8 cellular contexts compared by ENCODE assay signal in the genomic region with DNA sequence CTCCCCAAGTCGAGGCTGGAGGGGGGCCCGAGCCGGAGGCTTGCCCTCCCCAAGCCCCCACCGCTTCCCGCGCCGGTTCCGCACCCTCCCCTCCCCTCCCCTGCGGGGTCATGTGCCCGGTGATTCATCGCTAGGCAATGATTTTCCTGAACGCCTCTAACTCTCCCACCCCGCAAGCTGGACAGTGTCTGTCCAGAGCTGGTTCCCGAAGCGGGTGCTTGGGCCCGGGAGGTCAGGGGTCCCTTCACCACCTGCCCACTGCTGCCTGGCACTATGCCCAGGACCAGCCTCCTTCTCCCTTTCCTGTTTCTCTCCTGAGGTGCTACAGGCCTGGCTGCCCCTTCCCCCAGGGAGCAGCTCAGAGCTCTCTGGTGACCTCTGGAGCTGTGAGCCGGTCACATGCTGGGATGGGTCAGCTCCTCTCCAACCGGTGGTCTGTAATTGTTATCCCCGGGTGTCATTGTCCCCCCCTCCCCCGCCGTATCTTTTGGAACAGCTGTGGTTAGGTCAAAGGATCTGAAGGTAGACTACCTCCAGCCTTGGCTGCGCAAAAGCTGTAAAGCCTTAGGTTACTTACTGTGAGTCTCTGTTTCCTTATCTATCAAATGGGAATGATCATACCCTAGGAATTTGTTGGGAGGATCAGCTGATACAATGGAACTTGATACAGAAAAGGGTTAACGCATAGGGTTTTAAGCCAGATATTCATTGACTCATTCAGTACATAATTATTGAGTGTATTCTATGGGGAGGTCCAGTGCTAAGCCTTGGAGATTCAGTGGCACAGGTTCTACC. TPM values are rescaled to one million over a fixed set of nuclear protein-coding genes. Genes with fewer than 3 reads are reported as not detected.
DNase-seq lines count a peak whose midpoint lies in the region; ATAC-seq and TF ChIP-seq lines count a peak whose summit lies in the region.

No MANE protein-coding gene starts in this region.

- H3K9me2 ChIP-seq in HCT116 (ENCODE audit: insufficient read depth) = no peaks in the 10 kb centered on the region

- no peak for TF ChIP-seq RAD21 in HCT116 (IDR thresholded peaks at IDR 0.05; ENCODE audit: low read depth)

- H3K9me3 ChIP-seq in CD4-positive, alpha-beta T cell (ENCODE audit: control insufficient read depth, low read length) = no peaks in the 10 kb centered on the region
- no peaks in the 10 kb centered on the region for H3K9me3 ChIP-seq in HCT116 (ENCODE audit: control insufficient read depth in 1 of 2, insufficient read depth in 1 of 2, low read depth in 1 of 2, low read length in 2 of 2)

- peak overlapping the region; percentile 96 for H3K4me2 ChIP-seq in HCT116 (ENCODE audit: low read length)

- intact Hi-C loops in CD4-positive, alpha-beta T cell (cut with DNase I, micrococcal nuclease) = loop anchor here (2.0 to 5.0 kb wide), 4 partner anchors 55 to 209 kb away; partner anchors contain the start of gene MRPL16 (in 1 of the 2)
- intact Hi-C loops in HCT116 (cut with micrococcal nuclease) = loop anchor here (1.0 to 10.0 kb wide), 4 partner anchors 20 to 379 kb away; no protein-coding TSS in a partner anchor

- no peak for TF ChIP-seq CTCF in CD4-positive, alpha-beta T cell (IDR thresholded peaks at IDR 0.05)
- TF ChIP-seq CTCF in HCT116 (IDR thresholded peaks at IDR 0.05 in 2 of 3, conservative IDR thresholded peaks at IDR 0.05 in 1 of 3; ENCODE audit: borderline replicate concordance in 1 of 3, insufficient read depth in 1 of 3, low read depth in 2 of 3, low read length in 2 of 3) = no peak

- no peaks in the 10 kb centered on the region for H3K36me3 ChIP-seq in HCT116 (ENCODE audit: control insufficient read depth in 1 of 2, insufficient read depth in 2 of 2, low read length in 2 of 2)

- peak overlapping the region; percentile 90 for H3K4me3 Mint-ChIP-seq in CD4-positive, alpha-beta T cell
- peak overlapping the region; percentile 83 for H3K4me3 Mint-ChIP-seq in activated T-cell treated with anti-CD3 and anti-CD28 coated beads, Interleukin-2, amount 50 U/mL, for 4 hours
- H3K4me3 Mint-ChIP-seq in stimulated activated memory B cell treated with anti-CD40 and anti-IgM and Interleukin-4, amounts not matched to agents 10 μg/mL and 1 μg/mL and 100 μg/mL, for 72 hours = peak overlapping the region; percentile 79

- no TSS peak for BruUV-seq in HCT116 (replicated peaks; lab: Mats Ljungman, UMichigan)

- H3K27me3 ChIP-seq in CD4-positive, alpha-beta T cell (ENCODE audit: control insufficient read depth, insufficient read depth, low read length) = peaks cover 4% of the 10 kb centered on the region
- no peaks in the 10 kb centered on the region for H3K27me3 ChIP-seq in HCT116 (ENCODE audit: insufficient read depth, low read length)

- peaks cover 9 to 30% of the 10 kb centered on the region in 2 experiments for H3K4me1 ChIP-seq in HCT116 (ENCODE audit: control insufficient read depth in 1 of 2, insufficient read depth in 2 of 2, low read length in 2 of 2)

- DNase-seq in CD4-positive, alpha-beta T cell = peak; percentile 9 to 61 (median 42)
- DNase-seq in HCT116 (ENCODE audit: low read depth, low spot score) = peak; percentile 27
- DNase-seq in NCI-H69 (lab: John Stamatoyannopoulos, UW) = peak; percentile 84
- DNase-seq in activated T-cell treated with anti-CD3 and anti-CD28 coated beads, Interleukin-2, amount 50 U/mL, for 4 hours = peak; percentile 44
- peak; percentile 20 for DNase-seq in epithelial cell of prostate (ENCODE audit: low read depth, low spot score)
- DNase-seq in mesenteric fat pad (ENCODE audit: low spot score) = peak; percentile 95
- DNase-seq in NCI-H2107 (lab: John Stamatoyannopoulos, UW) = no peak

- POLR2A ChIA-PET in CD4-positive, alpha-beta T cell (lab: Charles Lee) = interaction anchor here (0.7 to 3.2 kb wide), 10 partner anchors 11 to 197 kb away, joined by 3 to 21 read pairs (median 6); partner anchors contain the start of genes MRPL16, OSBP and PATL1
- POLR2A ChIA-PET in HCT116 (lab: Charles Lee) = interaction anchor here (0.9 to 3.6 kb wide), 6 partner anchors 16 to 209 kb away, joined by 3 to 15 read pairs (median 4); partner anchors contain the start of genes OSBP and PATL1

- H3K9ac ChIP-seq in HCT116 (ENCODE audit: low read length) = peak overlapping the region; percentile 69

- CTCF ChIA-PET in CD4-positive, alpha-beta T cell (lab: Charles Lee) = interaction anchor here (0.6 to 4.1 kb wide), 3 partner anchors 45 to 1976 kb away, joined by 5 to 50 read pairs (median 37); partner anchors contain the start of gene MRPL16
- CTCF ChIA-PET in HCT116 (lab: Charles Lee) = interaction anchor here (0.9 to 4.1 kb wide), 6 partner anchors 15 to 55 kb away, joined by 3 to 40 read pairs (median 4); partner anchors contain the start of gene MRPL16

- H2AFZ ChIP-seq in HCT116 (ENCODE audit: low read depth, low read length, poor library complexity, severe bottlenecking) = no peak overlapping the region

- H3K36me3 Mint-ChIP-seq in CD4-positive, alpha-beta T cell (ENCODE audit: low read depth) = peaks cover 3% of the 10 kb centered on the region
- no peaks in the 10 kb centered on the region for H3K36me3 Mint-ChIP-seq in activated T-cell treated with anti-CD3 and anti-CD28 coated beads, Interleukin-2, amount 50 U/mL, for 4 hours (ENCODE audit: insufficient read depth)
- no peaks in the 10 kb centered on the region for H3K36me3 Mint-ChIP-seq in stimulated activated memory B cell treated with anti-CD40 and anti-IgM and Interleukin-4, amounts not matched to agents 10 μg/mL and 1 μg/mL and 100 μg/mL, for 72 hours

- no peaks in the 10 kb centered on the region for H3K9me3 Mint-ChIP-seq in CD4-positive, alpha-beta T cell
- no peaks in the 10 kb centered on the region for H3K9me3 Mint-ChIP-seq in activated T-cell treated with anti-CD3 and anti-CD28 coated beads, Interleukin-2, amount 50 U/mL, for 4 hours
- H3K9me3 Mint-ChIP-seq in stimulated activated memory B cell treated with anti-CD40 and anti-IgM and Interleukin-4, amounts not matched to agents 10 μg/mL and 1 μg/mL and 100 μg/mL, for 72 hours = no peaks in the 10 kb centered on the region

- H3K4me3 ChIP-seq in HCT116 (replicated peaks in 1 of 2; ENCODE audit: low read depth in 1 of 2, low read length in 2 of 2) = peak overlapping the region; percentile 87 to 90

- H3K79me2 ChIP-seq in HCT116 (ENCODE audit: insufficient read depth, low read length) = peaks cover 56% of the 10 kb centered on the region

- RAD21 ChIA-PET in HCT116 (lab: Charles Lee; ENCODE audit: low non-redundant PET in 1 of 2, low total read pairs in 2 of 2, uncharacterized antibody in 2 of 2, unreplicated experiment in 2 of 2) = interaction anchor here (0.6 to 0.9 kb wide), 3 partner anchors 29 to 55 kb away, joined by 3 to 4 read pairs (median 3); partner anchors contain the start of gene MRPL16 (in 1 of the 2)

- peaks cover 26% of the 10 kb centered on the region for H3K4me1 Mint-ChIP-seq in CD4-positive, alpha-beta T cell (ENCODE audit: low read depth)
- peaks cover 23% of the 10 kb centered on the region for H3K4me1 Mint-ChIP-seq in activated T-cell treated with anti-CD3 and anti-CD28 coated beads, Interleukin-2, amount 50 U/mL, for 4 hours (ENCODE audit: low read depth)
- H3K4me1 Mint-ChIP-seq in stimulated activated memory B cell treated with anti-CD40 and anti-IgM and Interleukin-4, amounts not matched to agents 10 μg/mL and 1 μg/mL and 100 μg/mL, for 72 hours = peaks cover 39% of the 10 kb centered on the region

- no peak overlapping the region for H3K27ac ChIP-seq in CD4-positive, alpha-beta T cell (ENCODE audit: low read depth, low read length)
- H3K27ac ChIP-seq in HCT116 (ENCODE audit: low read depth, low read length) (peak overlapping the region; percentile 84), epithelial cell of prostate (peak overlapping the region; percentile 93)

- H3K27ac Mint-ChIP-seq in CD4-positive, alpha-beta T cell = peak overlapping the region; percentile 3
- peak overlapping the region; percentile 53 for H3K27ac Mint-ChIP-seq in stimulated activated memory B cell treated with anti-CD40 and anti-IgM and Interleukin-4, amounts not matched to agents 10 μg/mL and 1 μg/mL and 100 μg/mL, for 72 hours

- no peaks in the 10 kb centered on the region for H4K20me1 ChIP-seq in HCT116 (ENCODE audit: insufficient read depth)

- peak; percentile 49 for ATAC-seq in CD4-positive, alpha-beta T cell (ENCODE audit: poor library complexity)
- ATAC-seq in HCT116 = peak; percentile 64
- ATAC-seq in activated T-cell treated with anti-CD3 and anti-CD28 coated beads, Interleukin-2, amount 50 U/mL, for 4 hours = peak; percentile 41 to 46
- peak; percentile 48 for ATAC-seq in stimulated activated memory B cell treated with anti-CD40 and anti-IgM and Interleukin-4, amounts not matched to agents 10 μg/mL and 1 μg/mL and 100 μg/mL, for 72 hours

- peaks cover 7% of the 10 kb centered on the region for H3K27me3 Mint-ChIP-seq in CD4-positive, alpha-beta T cell
- no peaks in the 10 kb centered on the region for H3K27me3 Mint-ChIP-seq in activated T-cell treated with anti-CD3 and anti-CD28 coated beads, Interleukin-2, amount 50 U/mL, for 4 hours (ENCODE audit: low read depth)
- H3K27me3 Mint-ChIP-seq in stimulated activated memory B cell treated with anti-CD40 and anti-IgM and Interleukin-4, amounts not matched to agents 10 μg/mL and 1 μg/mL and 100 μg/mL, for 72 hours = peaks cover 2% of the 10 kb centered on the region

- no peak for TF ChIP-seq POLR2A in HCT116 (IDR thresholded peaks at IDR 0.05; ENCODE audit: borderline replicate concordance, extremely low read depth, insufficient read depth, insufficient read length)

TF ChIP-seq in HCT116, 20 proteins besides CTCF, POLR2A, EP300 and RAD21 (continues in another document):
- TF ChIP-seq FOSL1 (IDR thresholded peaks at IDR 0.05; ENCODE audit: low read depth) = peak; percentile 58; the same call in 1 of the 2 replicates
- TF ChIP-seq MAX (IDR thresholded peaks at IDR 0.05) = 0 out of 2 replicates have a peak, but pooled peaks have one; percentile 41
- 0 out of 2 replicates have a peak, but pooled peaks have one; percentile 20 for TF ChIP-seq ZFX (IDR thresholded peaks at IDR 0.05)

RNA-seq across cellular contexts. Expression of gene STX3, which starts 0.7 kb away (rescaled TPM):
- total RNA-seq in CD4-positive, alpha-beta T cell = 1 to 10 TPM; 4.6 to 6.4 TPM
- total RNA-seq in HCT116 (2021; ENCODE audit: unreplicated experiment) = 20.4 TPM
- 14.3 and 15.9 TPM in 2 replicates for polyA plus RNA-seq in HCT116 (2012)
- 1 to 10 TPM; 5.6 to 6.3 (median 5.6) TPM for total RNA-seq in activated T-cell treated with anti-CD3 and anti-CD28 coated beads, Interleukin-2, amount 50 U/mL, for 4 hours
- total RNA-seq in mesenteric fat pad = 24.9 TPM

RNA-seq across cellular contexts. Expression of gene OR10V1, which starts 42.3 kb away (rescaled TPM):
- total RNA-seq in CD4-positive, alpha-beta T cell = not detected
- not detected for total RNA-seq in HCT116 (2021; ENCODE audit: unreplicated experiment)
- not detected in 2 replicates for polyA plus RNA-seq in HCT116 (2012)
- not detected for total RNA-seq in activated T-cell treated with anti-CD3 and anti-CD28 coated beads, Interleukin-2, amount 50 U/mL, for 4 hours
- not detected for total RNA-seq in mesenteric fat pad

RNA-seq across cellular contexts. Expression of gene MRPL16, which starts 54.7 kb away (rescaled TPM):
- total RNA-seq in CD4-positive, alpha-beta T cell = 10 to 100 TPM; 22.8 to 24.6 TPM
- total RNA-seq in HCT116 (2021; ENCODE audit: unreplicated experiment) (61.0 TPM), mesenteric fat pad (39.5 TPM)
- polyA plus RNA-seq in HCT116 (2012) = 37.7 and 50.6 TPM in 2 replicates
- total RNA-seq in activated T-cell treated with anti-CD3 and anti-CD28 coated beads, Interleukin-2, amount 50 U/mL, for 4 hours = 10 to 100 TPM; 80.3 to 89.6 (median 81.2) TPM
